In genomic region chr16:3408561-3409197, GRCh38 we compare ENCODE assay signal across 1 cellular context.
TF ChIP-seq lines count a peak whose summit lies in the region.

No MANE protein-coding gene starts in this region.

TF ChIP-seq in HepG2, 621 proteins besides CTCF, POLR2A, EP300 and RAD21:
- TF ChIP-seq ETV6 (CRISPR knock-in tag; conservative IDR thresholded peaks at IDR 0.05), result no peak
- peak; percentile 40 to 60 for TF ChIP-seq MAFK (conservative IDR thresholded peaks at IDR 0.05 in 1 of 2, IDR thresholded peaks at IDR 0.05 in 1 of 2; ENCODE audit: low read length in 2 of 2)
TF ChIP-seq in HepG2: peak in this region for 1.
